Comparison of ENCODE assay signal across 2 cellular contexts in the genomic region with DNA sequence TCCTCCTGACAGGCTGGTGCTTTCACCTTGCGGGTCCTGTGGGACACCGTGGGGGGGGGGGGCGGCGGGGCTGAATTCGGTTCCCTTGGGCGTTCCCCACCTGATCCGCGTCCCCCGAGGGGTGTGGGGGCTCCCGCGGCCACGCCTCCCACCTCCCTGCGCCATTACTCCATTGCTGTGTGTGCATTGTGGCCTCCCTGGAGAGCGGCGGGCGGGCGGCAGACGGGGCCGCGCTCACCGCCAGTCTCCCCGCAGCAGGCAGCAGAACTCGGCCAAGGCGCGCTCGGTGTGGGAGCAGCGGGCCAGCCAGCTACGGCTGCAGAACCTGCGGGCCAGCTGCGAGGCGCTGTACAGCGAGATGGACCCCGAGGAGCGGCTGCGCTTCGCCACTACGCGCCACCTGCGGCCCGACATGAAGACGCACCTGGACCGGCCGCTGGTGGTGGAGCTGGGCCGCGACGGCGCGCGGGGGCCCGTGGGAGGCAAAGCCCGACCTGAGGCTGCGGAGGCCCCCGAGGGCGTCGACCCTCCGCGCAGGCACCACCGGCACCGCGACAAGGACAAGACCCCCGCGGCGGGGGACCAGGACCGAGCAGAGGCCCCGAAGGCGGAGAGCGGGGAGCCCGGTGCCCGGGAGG.
A peak's percentile ranks its signal among the peaks of the same experiment; 100 is the strongest.
TF ChIP-seq lines count a peak whose summit lies in the region.

No MANE protein-coding gene starts in this region.

TF ChIP-seq in IMR-90, 13 proteins besides CTCF, POLR2A, EP300 and RAD21:
- TF ChIP-seq CEBPB (IDR thresholded peaks at IDR 0.05; ENCODE audit: low read depth, low read length) (no peak), FOS (IDR thresholded peaks at IDR 0.05; ENCODE audit: low read depth, low read length) (no peak), SMC3 (IDR thresholded peaks at IDR 0.05; ENCODE audit: low read depth, low read length) (no peak), CHD1 (IDR thresholded peaks at IDR 0.05; ENCODE audit: low read depth, low read length) (no peak)
- TF ChIP-seq, protein P1, sequence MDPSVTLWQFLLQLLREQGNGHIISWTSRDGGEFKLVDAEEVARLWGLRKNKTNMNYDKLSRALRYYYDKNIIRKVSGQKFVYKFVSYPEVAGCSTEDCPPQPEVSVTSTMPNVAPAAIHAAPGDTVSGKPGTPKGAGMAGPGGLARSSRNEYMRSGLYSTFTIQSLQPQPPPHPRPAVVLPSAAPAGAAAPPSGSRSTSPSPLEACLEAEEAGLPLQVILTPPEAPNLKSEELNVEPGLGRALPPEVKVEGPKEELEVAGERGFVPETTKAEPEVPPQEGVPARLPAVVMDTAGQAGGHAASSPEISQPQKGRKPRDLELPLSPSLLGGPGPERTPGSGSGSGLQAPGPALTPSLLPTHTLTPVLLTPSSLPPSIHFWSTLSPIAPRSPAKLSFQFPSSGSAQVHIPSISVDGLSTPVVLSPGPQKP (IDR thresholded peaks at IDR 0.05; ENCODE audit: borderline replicate concordance, low read depth, low read length) = no peak

TF ChIP-seq in endothelial cell of umbilical vein, 7 proteins besides CTCF, POLR2A, EP300 and RAD21:
- TF ChIP-seq JUN (IDR thresholded peaks at IDR 0.05; ENCODE audit: borderline replicate concordance, insufficient read depth, insufficient read length, low read depth) (no peak), POLR2AphosphoS5 (IDR thresholded peaks at IDR 0.05; ENCODE audit: insufficient read depth, low read depth, low read length) (no peak), GATA2 (IDR thresholded peaks at IDR 0.05; ENCODE audit: insufficient read depth, insufficient read length, low read depth, low read length) (no peak), MYC (IDR thresholded peaks at IDR 0.05; ENCODE audit: low read depth, low read length) (no peak), EZH2 (IDR thresholded peaks at IDR 0.05; ENCODE audit: borderline replicate concordance, low read depth, low read length, severe bottlenecking) (peak; percentile 93), FOS (IDR thresholded peaks at IDR 0.05; ENCODE audit: borderline replicate concordance, insufficient read depth, low read length) (no peak)
- TF ChIP-seq, protein P2, sequence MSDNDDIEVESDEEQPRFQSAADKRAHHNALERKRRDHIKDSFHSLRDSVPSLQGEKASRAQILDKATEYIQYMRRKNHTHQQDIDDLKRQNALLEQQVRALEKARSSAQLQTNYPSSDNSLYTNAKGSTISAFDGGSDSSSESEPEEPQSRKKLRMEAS (IDR thresholded peaks at IDR 0.05; ENCODE audit: insufficient read depth, insufficient read length) = no peak
TF ChIP-seq in endothelial cell of umbilical vein: peak in this region for 1.
